ENCODE assay signal across 28 cellular contexts in genomic region chr21:31107151-31107785, GRCh38.
A peak's percentile ranks its signal among the peaks of the same experiment; 100 is the strongest.
DNase-seq lines count a peak whose midpoint lies in the region; ATAC-seq, FAIRE-seq and TF ChIP-seq lines count a peak whose summit lies in the region.
"Had no signal": no experiment of that assay in that cellular context is flagged by ENCODE, and none has a peak within 500 bp of the region (broad histone marks: within the 10 kb centered on the region; RNA-seq: fewer than 3 reads in every experiment).

No MANE protein-coding gene starts in this region.

- BruUV-seq in IMR-90 (replicated peaks; lab: Mats Ljungman, UMichigan): no TSS peak

- no peak overlapping the region for H3K23ac ChIP-seq in IMR-90 (ENCODE audit: low read depth, low read length)

- H3K27ac ChIP-seq in IMR-90 (ENCODE audit: insufficient read depth, low read length): peak overlapping the region; percentile 67
- H3K27ac ChIP-seq in kidney (ENCODE audit: low read depth in 2 of 2, low read length in 2 of 2): peak overlapping the region; percentile 25 to 33
- peak overlapping the region in 3 of 4 donors; percentile 28 to 51 (median 47) for H3K27ac ChIP-seq in transverse colon
- H3K27ac ChIP-seq: breast epithelium, C4-2B, right atrium auricular region, tibial artery had no signal

- no peak overlapping the region; the same call in 1 of the 2 replicates for H4K5ac ChIP-seq in IMR-90 (ENCODE audit: low read depth, low read length)

- no peak for TF ChIP-seq CTCF in IMR-90 (conservative IDR thresholded peaks at IDR 0.05; ENCODE audit: low read depth, low read length)
- TF ChIP-seq CTCF in kidney (IDR thresholded peaks at IDR 0.05; ENCODE audit: borderline replicate concordance, extremely low read depth, insufficient read depth): no peak
- TF ChIP-seq CTCF in transverse colon (IDR thresholded peaks at IDR 0.05): no peak
- no peak for TF ChIP-seq CTCF in mucosa of descending colon (IDR thresholded peaks at IDR 0.05)

- DNase-seq in IMR-90: peak; percentile 25
- DNase-seq in kidney: no peak
- no peak for DNase-seq in transverse colon
- DNase-seq in mucosa of descending colon: no peak
- DNase-seq in AML-193 (lab: John Stamatoyannopoulos, UW): no peak
- no peak for DNase-seq in stimulated activated CD4-positive, alpha-beta T cell treated with anti-CD3 and anti-CD28 coated beads, Interleukin-4, amount 100 ng/mL, for 4 hours
- DNase-seq: activated CD4-positive, alpha-beta memory T cell treated with anti-CD3 and anti-CD28 coated beads for 36 hours; activated T-cell treated with anti-CD3 and anti-CD28 coated beads, Interleukin-2, amount 50 U/mL, for 72 hours; Calu3; DMS79; effector CD8-positive, alpha-beta T cell; GF-D8; immature natural killer cell; NCI-H2107; NCI-H345; Peyer's patch; posterior cingulate gyrus; SHP77; spleen had no signal

- no peaks in the 10 kb centered on the region for H3K36me3 ChIP-seq in IMR-90 (ENCODE audit: control insufficient read depth, insufficient read depth, low read length)
- H3K36me3 ChIP-seq in kidney (ENCODE audit: control insufficient read depth in 1 of 2, insufficient read depth in 2 of 2, low read length in 2 of 2): no peaks in the 10 kb centered on the region
- H3K36me3 ChIP-seq in transverse colon: no peaks in the 10 kb centered on the region
- H3K36me3 ChIP-seq in mucosa of descending colon (ENCODE audit: low read depth): no peaks in the 10 kb centered on the region
- H3K36me3 ChIP-seq: breast epithelium, Peyer's patch, right atrium auricular region, spleen, tibial artery had no signal

- H3K27me3 ChIP-seq in IMR-90 (ENCODE audit: control insufficient read depth, insufficient read depth, low read length): no peaks in the 10 kb centered on the region
- H3K27me3 ChIP-seq in transverse colon: no peaks in the 10 kb centered on the region
- H3K27me3 ChIP-seq: breast epithelium, Peyer's patch, right atrium auricular region, spleen, tibial artery had no signal

- 50% methylated on average over 3 of the region's 4 CpGs; no CpG with 5 or more reads in 1 of the 2 experiments for WGBS in IMR-90 (ENCODE audit: extremely low coverage in 2 of 2, insufficient read length in 1 of 2), 2 experiments
- WGBS in transverse colon (ENCODE audit: low coverage in 1 of 2), 2 donors: 61 to 71% methylated on average over 2 to 4 of the region's 4 CpGs

- 0 out of 2 replicates have a peak overlapping the region, but pooled peaks have one; percentile 49 for H2BK20ac ChIP-seq in IMR-90 (ENCODE audit: low read depth, low read length)

- H3K4me1 ChIP-seq in IMR-90 (ENCODE audit: control insufficient read depth, insufficient read depth, low read length) (peaks cover 6% of the 10 kb centered on the region), kidney (ENCODE audit: control insufficient read depth in 1 of 2, insufficient read depth in 1 of 2, low read depth in 1 of 2, low read length in 2 of 2) (no peaks in the 10 kb centered on the region), transverse colon (peaks cover 0 to 8% (median 0%) of the 10 kb centered on the region in 4 donors), mucosa of descending colon (ENCODE audit: low read depth) (no peaks in the 10 kb centered on the region)
- H3K4me1 ChIP-seq: breast epithelium, Peyer's patch, right atrium auricular region, tibial artery had no signal

- intact Hi-C loops in IMR-90 (cut with micrococcal nuclease): no loop called here
- intact Hi-C loops in kidney (cut with DNase I): no loop called here
- intact Hi-C loops in transverse colon (cut with DNase I; ENCODE audit: low total_unique reads): no loop called here
- intact Hi-C loops in mucosa of descending colon (cut with DNase I, micrococcal nuclease): no loop called here

- no peak overlapping the region for H2AFZ ChIP-seq in IMR-90 (replicated peaks; ENCODE audit: low read length, poor library complexity)

- POLR2A ChIA-PET in IMR-90 (lab: Charles Lee; ENCODE audit: unreplicated experiment): no interaction called here

- ATAC-seq in GM18505 (IDR thresholded peaks at IDR 0.05; ENCODE audit: unreplicated experiment) (peak; percentile 15), IMR-90 (ENCODE audit: low read depth) (peak; percentile 55), mucosa of descending colon (no peak)
- ATAC-seq: activated CD4-positive, CD25-positive, alpha-beta regulatory T cell treated with anti-CD3 and anti-CD28 coated beads, Interleukin-2, amount 50 U/mL, for 24 hours; activated naive CD4-positive, alpha-beta T cell treated with anti-CD3 and anti-CD28 coated beads, Interleukin-2, amount 50 U/mL, for 72 hours; activated T-cell treated with anti-CD3 and anti-CD28 coated beads, Interleukin-2, amount 50 U/mL, for 72 hours; HCT116 had no signal

- H3K14ac ChIP-seq in IMR-90 (replicated peaks; ENCODE audit: low read depth, low read length): no peak overlapping the region

- TF ChIP-seq RAD21 in IMR-90 (IDR thresholded peaks at IDR 0.05; ENCODE audit: low read length): no peak

- dilution Hi-C loops in IMR-90 (cut with HindIII; ENCODE audit: low sequenced_read_pairs, unreplicated experiment): no loop called here

- peak overlapping the region; percentile 27 to 40 for H4K8ac ChIP-seq in IMR-90 (ENCODE audit: low read depth in 2 of 2, low read length in 2 of 2)

- H2BK120ac ChIP-seq in IMR-90 (ENCODE audit: low read depth, low read length): peak overlapping the region; percentile 59; the same call in 1 of the 2 replicates

- CTCF ChIA-PET in IMR-90 (lab: Yijun Ruan, JAX): interaction anchor here (2.1 kb wide), 1 partner anchor 474 kb away, joined by 6 read pairs; no protein-coding TSS in a partner anchor

- H3K4ac ChIP-seq in IMR-90 (ENCODE audit: low read depth, low read length): peak overlapping the region; percentile 40; the same call in 1 of the 2 replicates

- no peak for TF ChIP-seq EP300 in transverse colon (IDR thresholded peaks at IDR 0.05; ENCODE audit: low read depth)

- no peak for FAIRE-seq in kidney (lab: Jason Lieb, UNC)
- FAIRE-seq: colon had no signal

- H2AK5ac ChIP-seq in IMR-90 (ENCODE audit: low read depth, low read length): no peak overlapping the region

- peak overlapping the region; percentile 60; the same call in 1 of the 2 replicates for H3K4me2 ChIP-seq in IMR-90 (ENCODE audit: low read depth, low read length)

- in situ Hi-C loops in IMR-90 (cut with MboI; ENCODE audit: low sequenced_read_pairs): no loop called here
- in situ Hi-C loops in transverse colon (cut with MboI; ENCODE audit: low pct_ligation_motif_present in 1 of 4, low pct_unique_long_range_greater_than_20kb in 1 of 4, low sequenced_read_pairs in 3 of 4): no loop called here

- TF ChIP-seq POLR2A in GM18505 (IDR thresholded peaks at IDR 0.05; ENCODE audit: borderline replicate concordance, extremely low read depth, insufficient read depth, insufficient read length) (no peak), IMR-90 (IDR thresholded peaks at IDR 0.05; ENCODE audit: low read depth, low read length) (no peak), transverse colon (IDR thresholded peaks at IDR 0.05) (no peak)

- H3K9ac ChIP-seq in IMR-90 (ENCODE audit: low read depth, low read length): no peak overlapping the region; the same call in 1 of the 2 replicates
- no peak overlapping the region for H3K9ac ChIP-seq in kidney (ENCODE audit: low read length in 2 of 2)

- H3K4me3 ChIP-seq in IMR-90 (ENCODE audit: insufficient read depth, low read depth, low read length) (no peak overlapping the region), kidney (ENCODE audit: low read length in 2 of 2) (no peak overlapping the region), transverse colon (no peak overlapping the region), mucosa of descending colon (no peak overlapping the region)
- H3K4me3 ChIP-seq: breast epithelium, Peyer's patch, right atrium auricular region, spleen, tibial artery had no signal

- H3K18ac ChIP-seq in IMR-90 (ENCODE audit: low read depth, low read length): peak overlapping the region; percentile 68; the same call in 1 of the 2 replicates

- H2AK9ac ChIP-seq in IMR-90 (replicated peaks; ENCODE audit: low read depth, low read length, poor library complexity): no peak overlapping the region

- no peak overlapping the region for H2BK15ac ChIP-seq in IMR-90 (ENCODE audit: low read depth, low read length)

- no peaks in the 10 kb centered on the region for H3K79me1 ChIP-seq in IMR-90 (ENCODE audit: low read depth in 1 of 2, low read length in 2 of 2)

- H3K56ac ChIP-seq in IMR-90 (ENCODE audit: extremely low read depth, insufficient read depth, low read length): no peak overlapping the region

- 0 out of 2 replicates have a peak, but pooled peaks cover 3% of the 10 kb centered on the region for H3K9me1 ChIP-seq in IMR-90 (ENCODE audit: insufficient read depth, low read length)

- no peak overlapping the region for H2BK5ac ChIP-seq in IMR-90 (ENCODE audit: low read depth, low read length, poor library complexity, severe bottlenecking)

- H3K9me3 ChIP-seq in IMR-90 (ENCODE audit: control insufficient read depth, insufficient read depth, low read length): no peaks in the 10 kb centered on the region
- peaks cover 0 to 8% of the 10 kb centered on the region in 2 donors for H3K9me3 ChIP-seq in kidney (ENCODE audit: control insufficient read depth in 1 of 2, low read length in 2 of 2)
- H3K9me3 ChIP-seq in transverse colon: no peaks in the 10 kb centered on the region
- H3K9me3 ChIP-seq in mucosa of descending colon: no peaks in the 10 kb centered on the region
- H3K9me3 ChIP-seq: breast epithelium, Peyer's patch, right atrium auricular region, tibial artery had no signal

- H4K20me1 ChIP-seq in IMR-90 (ENCODE audit: insufficient read depth, low read length): no peaks in the 10 kb centered on the region

- 0 out of 2 replicates have a peak overlapping the region, but pooled peaks have one; percentile 66 for H4K91ac ChIP-seq in IMR-90 (ENCODE audit: insufficient read depth, low read depth, low read length)

TF ChIP-seq in IMR-90, 13 proteins besides CTCF, POLR2A, EP300 and RAD21:
- TF ChIP-seq MXI1 (IDR thresholded peaks at IDR 0.05; ENCODE audit: borderline replicate concordance, low read depth, low read length) (no peak), MAZ (IDR thresholded peaks at IDR 0.05; ENCODE audit: borderline replicate concordance, low read depth, low read length) (no peak), BHLHE40 (IDR thresholded peaks at IDR 0.05; ENCODE audit: low read depth, low read length) (no peak), RFX5 (IDR thresholded peaks at IDR 0.05; ENCODE audit: low read depth, low read length) (no peak), MAFK (IDR thresholded peaks at IDR 0.05; ENCODE audit: low read depth, low read length) (no peak), NFE2L2 (IDR thresholded peaks at IDR 0.05; ENCODE audit: low read depth, low read length) (no peak), FOS (IDR thresholded peaks at IDR 0.05; ENCODE audit: low read depth, low read length) (no peak), CEBPB (IDR thresholded peaks at IDR 0.05; ENCODE audit: low read depth, low read length) (no peak), SMC3 (IDR thresholded peaks at IDR 0.05; ENCODE audit: low read depth, low read length) (no peak)
TF ChIP-seq in IMR-90: peak in this region for 0.
